9 cellular contexts compared by ENCODE assay signal in genomic region chr17:20944014-20944905, GRCh38.
DNase-seq lines count a peak whose midpoint lies in the region; ATAC-seq and TF ChIP-seq lines count a peak whose summit lies in the region.
"Had no signal": no experiment of that assay in that cellular context is flagged by ENCODE, and none has a peak within 500 bp of the region (broad histone marks: within the 10 kb centered on the region; RNA-seq: fewer than 3 reads in every experiment).

No MANE protein-coding gene starts in this region.

- H3K9me3 ChIP-seq in Caco-2 (no peaks in the 10 kb centered on the region), iPS DF 6.9 (ENCODE audit: control insufficient read depth, insufficient read depth, low read length) (no peaks in the 10 kb centered on the region), aorta (ENCODE audit: control insufficient read depth, low read length) (no peaks in the 10 kb centered on the region)

- H3K27ac ChIP-seq in iPS DF 6.9 (ENCODE audit: low read length) (no peak overlapping the region), aorta (ENCODE audit: low read depth in 1 of 2, low read length in 2 of 2) (no peak overlapping the region)

- H3K4me3 ChIP-seq in Caco-2 (ENCODE audit: low read depth, low read length) (no peak overlapping the region), iPS DF 6.9 (ENCODE audit: low read length) (no peak overlapping the region), aorta (ENCODE audit: low read length in 2 of 2) (no peak overlapping the region)

- H3K36me3 Mint-ChIP-seq in Caco-2 (ENCODE audit: insufficient read depth, unreplicated experiment), result no peaks in the 10 kb centered on the region
- H3K36me3 Mint-ChIP-seq in type B pancreatic cell, result peaks cover 19% of the 10 kb centered on the region
- H3K36me3 Mint-ChIP-seq: activated naive CD8-positive, alpha-beta T cell had no signal

- WGBS in iPS DF 6.9 (ENCODE audit: insufficient coverage, insufficient read length), result no CpG with 5 or more reads among the region's 13 CpGs
- WGBS in aorta, 2 donors, result 71 to 74% methylated on average over 13 of the region's 13 CpGs

- H3K4me1 ChIP-seq in Caco-2 (no peaks in the 10 kb centered on the region), iPS DF 6.9 (ENCODE audit: control insufficient read depth, insufficient read depth, low read length) (0 out of 2 replicates have a peak, but pooled peaks cover 1% of the 10 kb centered on the region), aorta (ENCODE audit: control insufficient read depth in 1 of 2, insufficient read depth in 2 of 2, low read length in 2 of 2) (no peaks in the 10 kb centered on the region)

- peak; percentile 73 to 89 for TF ChIP-seq CTCF in Caco-2 (IDR thresholded peaks at IDR 0.05; ENCODE audit: insufficient read depth in 1 of 2, low read depth in 1 of 2, low read length in 1 of 2, severe bottlenecking in 1 of 2, unreplicated experiment in 1 of 2)
- peak; percentile 33 for TF ChIP-seq CTCF in type B pancreatic cell (conservative IDR thresholded peaks at IDR 0.05)

- ATAC-seq in SK-N-SH treated with all-trans-retinoic acid at 6 μM for 48 hours, result peak; percentile 55
- no peak for ATAC-seq in aorta (ENCODE audit: low FRiP score)

- no peak overlapping the region for H3K4me3 Mint-ChIP-seq in Caco-2 (ENCODE audit: unreplicated experiment)
- no peak overlapping the region for H3K4me3 Mint-ChIP-seq in type B pancreatic cell
- H3K4me3 Mint-ChIP-seq: activated naive CD8-positive, alpha-beta T cell had no signal

- CTCF ChIA-PET in Caco-2 (lab: Charles Lee), result interaction anchor here (0.6 to 1.9 kb wide), 5 partner anchors 35 to 66 kb away, joined by 3 to 19 read pairs (median 3); no protein-coding TSS in a partner anchor

- DNase-seq in Caco-2 (peak; percentile 63 to 74), HT1080 (ENCODE audit: low read depth) (peak; percentile 31), iPS DF 6.9 (ENCODE audit: low read depth, low spot score) (peak; percentile 50), type B pancreatic cell (ENCODE audit: extremely low spot score, unreplicated experiment) (no peak), NCI-H226 (no peak), NCI-H524 treated with DMSO at 0.1 percent for 48 hours (lab: John Stamatoyannopoulos, UW) (no peak), aorta (no peak)

- H3K27me3 Mint-ChIP-seq in Caco-2 (ENCODE audit: insufficient read depth, unreplicated experiment) (peaks cover 3% of the 10 kb centered on the region), type B pancreatic cell (no peaks in the 10 kb centered on the region)
- H3K27me3 Mint-ChIP-seq: activated naive CD8-positive, alpha-beta T cell had no signal

- intact Hi-C loops in Caco-2 (cut with micrococcal nuclease; ENCODE audit: unreplicated experiment), result loop anchor here (1.0 kb wide), 2 partner anchors 44 to 49 kb away; no protein-coding TSS in a partner anchor
- intact Hi-C loops in aorta (cut with DNase I), result no loop called here

- no peaks in the 10 kb centered on the region for H3K27me3 ChIP-seq in Caco-2 (replicated peaks; ENCODE audit: control insufficient read depth, insufficient read depth, low read length)
- no peaks in the 10 kb centered on the region for H3K27me3 ChIP-seq in iPS DF 6.9 (ENCODE audit: control insufficient read depth, insufficient read depth, low read length)
- H3K27me3 ChIP-seq in aorta (ENCODE audit: control insufficient read depth in 1 of 2, insufficient read depth in 2 of 2, low read length in 1 of 2), result no peaks in the 10 kb centered on the region

- POLR2A ChIA-PET in Caco-2 (lab: Charles Lee), result no interaction called here

- no peaks in the 10 kb centered on the region for H3K9me3 Mint-ChIP-seq in Caco-2 (ENCODE audit: unreplicated experiment)
- peaks cover 6% of the 10 kb centered on the region for H3K9me3 Mint-ChIP-seq in type B pancreatic cell

- H3K36me3 ChIP-seq in Caco-2 (ENCODE audit: control insufficient read depth, insufficient read depth, low read length), result no peaks in the 10 kb centered on the region
- H3K36me3 ChIP-seq in iPS DF 6.9 (ENCODE audit: control insufficient read depth, insufficient read depth, low read length), result no peaks in the 10 kb centered on the region
- no peaks in the 10 kb centered on the region for H3K36me3 ChIP-seq in aorta (ENCODE audit: control insufficient read depth in 1 of 2, insufficient read depth in 2 of 2, low read length in 1 of 2)

- no TSS peak for BruUV-seq in Caco-2 (replicated peaks; lab: Mats Ljungman, UMichigan)

- H3K4me1 Mint-ChIP-seq in Caco-2 (ENCODE audit: low read depth, unreplicated experiment) (peaks cover 6% of the 10 kb centered on the region), type B pancreatic cell (ENCODE audit: unreplicated experiment) (peaks cover 7% of the 10 kb centered on the region)

- no peak overlapping the region for H3K27ac Mint-ChIP-seq in Caco-2 (ENCODE audit: unreplicated experiment)
- no peak overlapping the region for H3K27ac Mint-ChIP-seq in type B pancreatic cell
- H3K27ac Mint-ChIP-seq: activated naive CD8-positive, alpha-beta T cell had no signal

TF ChIP-seq in SK-N-SH treated with all-trans-retinoic acid at 6 μM for 48 hours, 23 proteins besides CTCF, POLR2A, EP300 and RAD21 (continues in another document):
- no peak for TF ChIP-seq RARB (CRISPR knock-in tag; IDR thresholded peaks at IDR 0.05)
- no peak for TF ChIP-seq PATZ1 (CRISPR knock-in tag; IDR thresholded peaks at IDR 0.05; ENCODE audit: borderline replicate concordance)
- no peak for TF ChIP-seq TCF4 (CRISPR knock-in tag; IDR thresholded peaks at IDR 0.05; ENCODE audit: borderline replicate concordance)
- no peak for TF ChIP-seq ARNTL (CRISPR knock-in tag; IDR thresholded peaks at IDR 0.05; ENCODE audit: borderline replicate concordance, low read depth)
- no peak for TF ChIP-seq PPARA (CRISPR knock-in tag; IDR thresholded peaks at IDR 0.05; ENCODE audit: borderline replicate concordance)
- no peak for TF ChIP-seq BACH2 (CRISPR knock-in tag; IDR thresholded peaks at IDR 0.05; ENCODE audit: borderline replicate concordance)
- no peak for TF ChIP-seq CREB5 (CRISPR knock-in tag; IDR thresholded peaks at IDR 0.05; ENCODE audit: low read depth)
- no peak for TF ChIP-seq SNAI2 (CRISPR knock-in tag; IDR thresholded peaks at IDR 0.05)
- TF ChIP-seq ZNF8 (CRISPR knock-in tag; IDR thresholded peaks at IDR 0.05), result no peak
- no peak for TF ChIP-seq ESRRG (CRISPR knock-in tag; IDR thresholded peaks at IDR 0.05)
- no peak for TF ChIP-seq CSRNP3 (CRISPR knock-in tag; IDR thresholded peaks at IDR 0.05)

Comparison
In these comparisons a context has a peak if more than half of its experiments do, and no peak if none do; other contexts are left out.
1. DNase-seq: peak in Caco-2 (2 of 2), HT1080 (single experiment) and iPS DF 6.9 (single experiment); none in type B pancreatic cell (single experiment), NCI-H226 (single experiment), NCI-H524 treated with DMSO at 0.1 percent for 48 hours (single experiment) and aorta (0 of 2).